ENCODE assay signal across 25 cellular contexts in the genomic region with DNA sequence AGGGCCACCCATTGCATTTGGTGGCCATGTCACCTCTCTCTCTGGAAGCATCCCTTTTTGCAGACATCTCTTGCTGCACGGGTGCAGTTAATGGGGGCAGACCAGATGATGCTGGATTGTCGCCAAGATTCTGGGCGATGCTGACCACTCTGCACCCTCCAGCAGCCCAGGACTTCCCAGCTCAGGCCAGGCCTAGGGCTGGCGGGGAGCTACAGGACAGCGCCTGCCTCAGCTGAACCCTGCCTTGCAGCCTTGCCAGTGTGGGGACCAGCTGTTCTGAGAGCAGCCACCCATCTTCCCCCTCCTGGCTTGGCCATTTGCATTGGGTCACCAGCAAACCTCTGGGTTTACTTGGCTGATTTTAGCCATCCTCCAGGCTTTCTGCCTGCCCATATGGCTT.
DNase-seq lines count a peak whose midpoint lies in the region; ATAC-seq and TF ChIP-seq lines count a peak whose summit lies in the region.
"Had no signal": no experiment of that assay in that cellular context is flagged by ENCODE, and none has a peak within 500 bp of the region (broad histone marks: within the 10 kb centered on the region; RNA-seq: fewer than 3 reads in every experiment).

No MANE protein-coding gene starts in this region.

- no peak overlapping the region for H3K9ac ChIP-seq in BLaER1 treated with 17β-estradiol and CSF1 and Interleukin-3, amounts not matched to agents 10 nM and 100 nM
- no peak overlapping the region for H3K9ac ChIP-seq in SK-N-SH

- H3K4me3 ChIP-seq in BLaER1 treated with 17β-estradiol and CSF1 and Interleukin-3, amounts not matched to agents 10 nM and 100 nM = no peak overlapping the region
- no peak overlapping the region for H3K4me3 ChIP-seq in SK-N-SH (ENCODE audit: low read depth in 2 of 2, low read length in 1 of 2)
- H3K4me3 ChIP-seq in spleen = no peak overlapping the region
- no peak overlapping the region for H3K4me3 ChIP-seq in right lobe of liver
- H3K4me3 ChIP-seq: A549, GM12878 had no signal

- POLR2A ChIA-PET in SK-N-SH (lab: Yijun Ruan, JAX) = interaction anchor here (0.6 kb wide), 1 partner anchor 614 kb away, joined by 3 read pairs; no protein-coding TSS in a partner anchor

- H3K9me2 ChIP-seq in SK-N-SH = no peaks in the 10 kb centered on the region

- H2AFZ ChIP-seq in SK-N-SH (ENCODE audit: low read depth) = no peak overlapping the region

- H3K27me3 Mint-ChIP-seq in natural killer cell treated with Interleukin-12 subunit alpha and Interleukin-12 subunit beta and Interleukin-15 and Interleukin-18, amount 100 ng/mL, for 72 hours = peaks cover 25 to 32% of the 10 kb centered on the region in 2 donors
- H3K27me3 Mint-ChIP-seq in progenitor cell of endocrine pancreas = peaks cover 32% of the 10 kb centered on the region

- no peaks in the 10 kb centered on the region; a peak in 1 of 22 replicates for H3K27me3 ChIP-seq in BLaER1 treated with 17β-estradiol and CSF1 and Interleukin-3, amounts not matched to agents 10 nM and 100 nM
- no peaks in the 10 kb centered on the region; the same call in 1 of the 2 replicates for H3K27me3 ChIP-seq in SK-N-SH (ENCODE audit: insufficient read depth)
- peaks cover 0 to 25% (median 4%) of the 10 kb centered on the region in 7 donors for H3K27me3 ChIP-seq in spleen (replicated peaks in 1 of 7)
- no peaks in the 10 kb centered on the region for H3K27me3 ChIP-seq in right lobe of liver

- peaks cover 27 to 41% (median 32%) of the 10 kb centered on the region in 10 experiments for H3K4me1 ChIP-seq in BLaER1 treated with 17β-estradiol and CSF1 and Interleukin-3, amounts not matched to agents 10 nM and 100 nM
- peaks cover 0 to 12% of the 10 kb centered on the region in 2 experiments; a peak in 2 of 4 replicates for H3K4me1 ChIP-seq in SK-N-SH (ENCODE audit: control insufficient read depth in 1 of 2, insufficient read depth in 2 of 2, low read depth in 1 of 2, low read length in 1 of 2)
- peaks cover 10 to 30% (median 24%) of the 10 kb centered on the region in 6 donors for H3K4me1 ChIP-seq in spleen
- no peaks in the 10 kb centered on the region for H3K4me1 ChIP-seq in right lobe of liver
- H3K4me1 ChIP-seq: A549 had no signal

- WGBS in SK-N-SH (ENCODE audit: low lambda C conversion rate) = 39% methylated on average over 3 of the region's 5 CpGs
- WGBS in spleen, 5 donors = 84 to 97% (median 87%) methylated on average over 3 to 5 of the region's 5 CpGs
- 67% methylated on average over 1 of the region's 5 CpGs for WGBS in right lobe of liver (ENCODE audit: insufficient coverage, low coverage, low lambda C conversion rate, missing lambda C conversion rate)

- H3K4me2 ChIP-seq in BLaER1 treated with 17β-estradiol and CSF1 and Interleukin-3, amounts not matched to agents 10 nM and 100 nM = peak overlapping the region in 6 of 11 experiments; percentile 3 to 62 (median 35); a peak in 8 of 22 replicates
- no peak overlapping the region for H3K4me2 ChIP-seq in SK-N-SH
- H3K4me2 ChIP-seq: A549 had no signal

- no peaks in the 10 kb centered on the region for H3K36me3 Mint-ChIP-seq in natural killer cell treated with Interleukin-12 subunit alpha and Interleukin-12 subunit beta and Interleukin-15 and Interleukin-18, amount 100 ng/mL, for 72 hours
- no peaks in the 10 kb centered on the region for H3K36me3 Mint-ChIP-seq in progenitor cell of endocrine pancreas (ENCODE audit: insufficient read depth)
- H3K36me3 Mint-ChIP-seq: CD4-positive, CD25-positive, alpha-beta regulatory T cell; CD8-positive, alpha-beta memory T cell; IgD-negative memory B cell had no signal

- no peaks in the 10 kb centered on the region for H3K36me3 ChIP-seq in BLaER1 treated with 17β-estradiol and CSF1 and Interleukin-3, amounts not matched to agents 10 nM and 100 nM
- no peaks in the 10 kb centered on the region for H3K36me3 ChIP-seq in SK-N-SH (replicated peaks in 1 of 2; ENCODE audit: control insufficient read depth in 1 of 2, insufficient read depth in 2 of 2, low read length in 1 of 2)
- no peaks in the 10 kb centered on the region for H3K36me3 ChIP-seq in spleen
- H3K36me3 ChIP-seq in right lobe of liver = no peaks in the 10 kb centered on the region

- CTCF ChIA-PET in SK-N-SH (lab: Yijun Ruan, JAX) = interaction anchor here (1.6 to 6.9 kb wide), 3 partner anchors 9 to 28 kb away, joined by 6 to 39 read pairs (median 36); no protein-coding TSS in a partner anchor

- no peak overlapping the region for H3K27ac ChIP-seq in BLaER1 treated with 17β-estradiol and CSF1 and Interleukin-3, amounts not matched to agents 10 nM and 100 nM
- H3K27ac ChIP-seq in SK-N-SH (ENCODE audit: low read depth in 2 of 2, low read length in 1 of 2) = peak overlapping the region in 1 of 2 experiments; percentile 58; a peak in 2 of 4 replicates
- H3K27ac ChIP-seq in spleen = no peak overlapping the region
- H3K27ac ChIP-seq in right lobe of liver = no peak overlapping the region
- H3K27ac ChIP-seq: A549 had no signal

- no peak overlapping the region for H3K4me3 Mint-ChIP-seq in natural killer cell treated with Interleukin-12 subunit alpha and Interleukin-12 subunit beta and Interleukin-15 and Interleukin-18, amount 100 ng/mL, for 72 hours
- H3K4me3 Mint-ChIP-seq in progenitor cell of endocrine pancreas (ENCODE audit: low read depth) = no peak overlapping the region
- H3K4me3 Mint-ChIP-seq: CD4-positive, CD25-positive, alpha-beta regulatory T cell; CD8-positive, alpha-beta memory T cell; HFFc6 had no signal

- no peak for TF ChIP-seq EP300 in SK-N-SH (IDR thresholded peaks at IDR 0.05; ENCODE audit: borderline replicate concordance in 1 of 2, low read depth in 1 of 2, low read length in 1 of 2)

- H3K79me2 ChIP-seq in SK-N-SH (ENCODE audit: insufficient read depth) = no peaks in the 10 kb centered on the region

- intact Hi-C loops in spleen (cut with DNase I; ENCODE audit: low total_unique reads) (no loop called here), right lobe of liver (cut with DNase I) (loop anchor here in 1 of 2 donors (10.0 kb wide), 2 partner anchors 215 to 615 kb away; no protein-coding TSS in a partner anchor)

- no peak for TF ChIP-seq POLR2A in spleen (IDR thresholded peaks at IDR 0.05)
- TF ChIP-seq POLR2A in right lobe of liver (IDR thresholded peaks at IDR 0.05) = no peak

- H3K27ac Mint-ChIP-seq in natural killer cell treated with Interleukin-12 subunit alpha and Interleukin-12 subunit beta and Interleukin-15 and Interleukin-18, amount 100 ng/mL, for 72 hours = no peak overlapping the region
- H3K27ac Mint-ChIP-seq in progenitor cell of endocrine pancreas = no peak overlapping the region
- H3K27ac Mint-ChIP-seq: CD4-positive, CD25-positive, alpha-beta regulatory T cell; CD8-positive, alpha-beta memory T cell; HFFc6; IgD-negative memory B cell had no signal

- no peak for ATAC-seq in right lobe of liver
- no peak for ATAC-seq in natural killer cell treated with Interleukin-12 subunit alpha and Interleukin-12 subunit beta and Interleukin-15 and Interleukin-18, amount 100 ng/mL, for 72 hours
- ATAC-seq: A549, GM12878, HCT116, HepG2 had no signal

- H3K4me1 Mint-ChIP-seq in natural killer cell treated with Interleukin-12 subunit alpha and Interleukin-12 subunit beta and Interleukin-15 and Interleukin-18, amount 100 ng/mL, for 72 hours (ENCODE audit: low read depth in 2 of 2) = peaks cover 9% of the 10 kb centered on the region in 2 donors
- H3K4me1 Mint-ChIP-seq in progenitor cell of endocrine pancreas (ENCODE audit: low read depth) = peaks cover 4% of the 10 kb centered on the region

- TF ChIP-seq CTCF in SK-N-SH (IDR thresholded peaks at IDR 0.05) = no peak
- TF ChIP-seq CTCF in spleen (IDR thresholded peaks at IDR 0.05 in 8 of 11, conservative IDR thresholded peaks at IDR 0.05 in 3 of 11) = no peak
- TF ChIP-seq CTCF in right lobe of liver (IDR thresholded peaks at IDR 0.05) = no peak
- TF ChIP-seq CTCF in progenitor cell of endocrine pancreas (IDR thresholded peaks at IDR 0.05; ENCODE audit: unreplicated experiment) = no peak

- H4K20me1 ChIP-seq in BLaER1 treated with 17β-estradiol and CSF1 and Interleukin-3, amounts not matched to agents 10 nM and 100 nM = peaks cover 0 to 5% (median 0%) of the 10 kb centered on the region in 11 experiments; a peak in 3 of 22 replicates
- H4K20me1 ChIP-seq in SK-N-SH (ENCODE audit: insufficient read depth) = no peaks in the 10 kb centered on the region

- no peak for TF ChIP-seq RAD21 in SK-N-SH (IDR thresholded peaks at IDR 0.05; ENCODE audit: low read length)

- DNase-seq in SK-N-SH = peak; percentile 89
- DNase-seq in myocyte (ENCODE audit: low read depth) = peak; percentile 18
- DNase-seq in spleen = peak; percentile 71
- no peak for DNase-seq in right lobe of liver
- DNase-seq in natural killer cell treated with Interleukin-12 subunit alpha and Interleukin-12 subunit beta and Interleukin-15 and Interleukin-18, amount 100 ng/mL, for 72 hours (ENCODE audit: low spot score) = no peak
- no peak for DNase-seq in progenitor cell of endocrine pancreas (ENCODE audit: low spot score, unreplicated experiment)
- DNase-seq in SKM-1 (lab: John Stamatoyannopoulos, UW; ENCODE audit: unreplicated experiment) = no peak
- DNase-seq: AML-193; C1 segment of cervical spinal cord; CD4-positive, CD25-positive, alpha-beta regulatory T cell; CD8-positive, alpha-beta memory T cell; COR-L47; DMS 273 treated with DMSO at 0.1 percent for 48 hours; DMS53; DND-41; EL; GOT3; H7; HFFc6 had no signal

- no peaks in the 10 kb centered on the region for H3K9me3 Mint-ChIP-seq in natural killer cell treated with Interleukin-12 subunit alpha and Interleukin-12 subunit beta and Interleukin-15 and Interleukin-18, amount 100 ng/mL, for 72 hours
- no peaks in the 10 kb centered on the region for H3K9me3 Mint-ChIP-seq in progenitor cell of endocrine pancreas (ENCODE audit: low read depth)
- H3K9me3 Mint-ChIP-seq: CD4-positive, CD25-positive, alpha-beta regulatory T cell; CD8-positive, alpha-beta memory T cell; HFFc6; IgD-negative memory B cell had no signal

- H3K9me3 ChIP-seq in BLaER1 treated with 17β-estradiol and CSF1 and Interleukin-3, amounts not matched to agents 10 nM and 100 nM (replicated peaks in 1 of 11) = no peaks in the 10 kb centered on the region
- no peaks in the 10 kb centered on the region for H3K9me3 ChIP-seq in SK-N-SH
- H3K9me3 ChIP-seq in spleen = no peaks in the 10 kb centered on the region
- H3K9me3 ChIP-seq in right lobe of liver = no peaks in the 10 kb centered on the region
- H3K9me3 ChIP-seq: A549 had no signal

- H3F3A ChIP-seq in SK-N-SH (replicated peaks; ENCODE audit: insufficient read depth) = no peaks in the 10 kb centered on the region

TF ChIP-seq in SK-N-SH, 30 proteins besides CTCF, POLR2A, EP300 and RAD21 (continues in another document):
- TF ChIP-seq SMC3 (IDR thresholded peaks at IDR 0.05; ENCODE audit: low read depth, low read length) (no peak), JUND (IDR thresholded peaks at IDR 0.05) (no peak), TCF12 (IDR thresholded peaks at IDR 0.05) (no peak), MXI1 (IDR thresholded peaks at IDR 0.05; ENCODE audit: low read depth, low read length) (0 out of 2 replicates have a peak, but pooled peaks have one; percentile 6)

Comparison
In these comparisons a context has a peak if more than half of its experiments do, and no peak if none do; other contexts are left out.
1. DNase-seq: peak in SK-N-SH (single experiment), myocyte (single experiment) and spleen (single experiment); none in right lobe of liver (0 of 3), natural killer cell treated with Interleukin-12 subunit alpha and Interleukin-12 subunit beta and Interleukin-15 and Interleukin-18, amount 100 ng/mL, for 72 hours (single experiment), progenitor cell of endocrine pancreas (single experiment) and SKM-1 (single experiment).